1 cellular context compared by ENCODE assay signal in genomic region chr9:113416149-113416726, GRCh38.
TF ChIP-seq lines count a peak whose summit lies in the region.

No MANE protein-coding gene starts in this region.

TF ChIP-seq in endothelial cell of umbilical vein, 7 proteins besides CTCF, POLR2A, EP300 and RAD21 (continued from another document):
- no peak for TF ChIP-seq MAX (IDR thresholded peaks at IDR 0.05; ENCODE audit: insufficient read depth, insufficient read length)
TF ChIP-seq in endothelial cell of umbilical vein: peak in this region for 0.
